Comparison of ENCODE assay signal across 20 cellular contexts in the genomic region with DNA sequence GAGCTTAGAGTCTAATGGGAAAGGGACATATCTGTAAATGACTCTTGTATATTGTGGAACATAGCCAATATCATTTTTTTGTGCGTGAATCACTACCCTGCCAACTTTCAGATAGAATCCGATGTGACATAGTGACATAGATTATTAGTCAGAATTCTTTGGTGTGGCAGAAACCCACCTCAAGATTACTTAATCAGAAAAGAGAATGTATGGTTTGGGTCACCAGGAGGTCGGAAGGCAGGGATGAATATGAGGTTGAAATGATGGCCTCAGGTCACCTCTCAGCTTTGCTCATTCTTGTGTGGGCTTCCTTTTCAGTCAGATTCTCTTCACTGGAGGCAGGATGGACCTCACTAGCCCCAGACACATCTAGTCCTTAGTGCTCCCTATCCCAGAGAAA. TPM values are rescaled to one million over a fixed set of nuclear protein-coding genes. Genes with fewer than 3 reads are reported as not detected.
DNase-seq lines count a peak whose midpoint lies in the region; ATAC-seq and TF ChIP-seq lines count a peak whose summit lies in the region.
"Had no signal": no experiment of that assay in that cellular context is flagged by ENCODE, and none has a peak within 500 bp of the region (broad histone marks: within the 10 kb centered on the region; RNA-seq: fewer than 3 reads in every experiment).

No MANE protein-coding gene starts in this region.

- peaks cover 20% of the 10 kb centered on the region for H3K4me1 Mint-ChIP-seq in activated CD4-positive, alpha-beta T cell treated with anti-CD3 and anti-CD28 coated beads for 36 hours
- H3K4me1 Mint-ChIP-seq in HFFc6 (ENCODE audit: low read depth) (peaks cover 42% of the 10 kb centered on the region), WTC11 (peaks cover 28% of the 10 kb centered on the region)

- peaks cover 32% of the 10 kb centered on the region for H3K36me3 Mint-ChIP-seq in activated CD4-positive, alpha-beta T cell treated with anti-CD3 and anti-CD28 coated beads for 36 hours (ENCODE audit: low read depth)
- H3K36me3 Mint-ChIP-seq in HFFc6 (ENCODE audit: low read depth) (peaks cover 23% of the 10 kb centered on the region), WTC11 (peaks cover 17% of the 10 kb centered on the region)

- H3K27me3 Mint-ChIP-seq in activated CD4-positive, alpha-beta T cell treated with anti-CD3 and anti-CD28 coated beads for 36 hours = no peaks in the 10 kb centered on the region
- H3K27me3 Mint-ChIP-seq in HFFc6 (ENCODE audit: insufficient read depth) = no peaks in the 10 kb centered on the region
- H3K27me3 Mint-ChIP-seq in WTC11 (ENCODE audit: low read depth) = no peaks in the 10 kb centered on the region; the same call in 1 of the 2 replicates
- H3K27me3 Mint-ChIP-seq: activated naive CD4-positive, alpha-beta T cell treated with anti-CD3 and anti-CD28 coated beads, Interleukin-2, amount 50 U/mL, for 24 hours; brain; naive thymus-derived CD4-positive, alpha-beta T cell; stimulated activated naive B cell treated with anti-CD40 and anti-IgM and Interleukin-4, amounts not matched to agents 10 μg/mL and 1 μg/mL and 100 μg/mL, for 72 hours had no signal

- no peak overlapping the region for H3K27ac Mint-ChIP-seq in activated CD4-positive, alpha-beta T cell treated with anti-CD3 and anti-CD28 coated beads for 36 hours
- H3K27ac Mint-ChIP-seq in HFFc6 (peak overlapping the region; percentile 53), WTC11 (0 out of 2 replicates have a peak overlapping the region, but pooled peaks have one; percentile 21)
- H3K27ac Mint-ChIP-seq: brain; GM23338; stimulated activated naive B cell treated with anti-CD40 and anti-IgM and Interleukin-4, amounts not matched to agents 10 μg/mL and 1 μg/mL and 100 μg/mL, for 72 hours had no signal

- TF ChIP-seq CTCF in HFFc6 (IDR thresholded peaks at IDR 0.05) = no peak
- TF ChIP-seq CTCF in WTC11 (IDR thresholded peaks at IDR 0.05) = no peak

- no peaks in the 10 kb centered on the region for H3K9me3 Mint-ChIP-seq in activated CD4-positive, alpha-beta T cell treated with anti-CD3 and anti-CD28 coated beads for 36 hours (ENCODE audit: low read depth)
- no peaks in the 10 kb centered on the region for H3K9me3 Mint-ChIP-seq in HFFc6
- H3K9me3 Mint-ChIP-seq in WTC11 = no peaks in the 10 kb centered on the region
- H3K9me3 Mint-ChIP-seq: activated naive CD4-positive, alpha-beta T cell treated with anti-CD3 and anti-CD28 coated beads, Interleukin-2, amount 50 U/mL, for 24 hours; GM23338; naive thymus-derived CD4-positive, alpha-beta T cell; stimulated activated naive B cell treated with anti-CD40 and anti-IgM and Interleukin-4, amounts not matched to agents 10 μg/mL and 1 μg/mL and 100 μg/mL, for 72 hours had no signal

- H3K4me3 Mint-ChIP-seq in activated CD4-positive, alpha-beta T cell treated with anti-CD3 and anti-CD28 coated beads for 36 hours = no peak overlapping the region
- H3K4me3 Mint-ChIP-seq in HFFc6 (no peak overlapping the region), WTC11 (no peak overlapping the region)
- H3K4me3 Mint-ChIP-seq: activated naive CD4-positive, alpha-beta T cell treated with anti-CD3 and anti-CD28 coated beads, Interleukin-2, amount 50 U/mL, for 24 hours; brain; GM23338; naive thymus-derived CD4-positive, alpha-beta T cell; stimulated activated naive B cell treated with anti-CD40 and anti-IgM and Interleukin-4, amounts not matched to agents 10 μg/mL and 1 μg/mL and 100 μg/mL, for 72 hours had no signal

- no peak for TF ChIP-seq POLR2A in erythroblast (IDR thresholded peaks at IDR 0.05; ENCODE audit: low read length)

- POLR2A ChIA-PET in activated CD4-positive, alpha-beta T cell treated with anti-CD3 and anti-CD28 coated beads for 36 hours (lab: Charles Lee) = no interaction called here
- POLR2A ChIA-PET in WTC11 (lab: Charles Lee) = no interaction called here

- CTCF ChIA-PET in activated CD4-positive, alpha-beta T cell treated with anti-CD3 and anti-CD28 coated beads for 36 hours (lab: Charles Lee) = interaction anchor here (0.7 kb wide), 1 partner anchor 162 kb away, joined by 3 read pairs; no protein-coding TSS in a partner anchor
- CTCF ChIA-PET in WTC11 (lab: Charles Lee) = interaction anchor here (0.5 kb wide), 1 partner anchor 123 kb away, joined by 4 read pairs; no protein-coding TSS in a partner anchor

- intact Hi-C loops in activated CD4-positive, alpha-beta T cell treated with anti-CD3 and anti-CD28 coated beads for 36 hours (cut with DNase I, micrococcal nuclease) = no loop called here

- ATAC-seq in activated CD4-positive, alpha-beta T cell treated with anti-CD3 and anti-CD28 coated beads for 36 hours = peak; percentile 75
- ATAC-seq in WTC11 (no peak), HG03097 (IDR thresholded peaks at IDR 0.05; ENCODE audit: low FRiP score, unreplicated experiment) (no peak)
- ATAC-seq: gastroesophageal sphincter; GM23338; naive thymus-derived CD4-positive, alpha-beta T cell; stimulated activated naive B cell treated with anti-CD40 and anti-IgM and Interleukin-4, amounts not matched to agents 10 μg/mL and 1 μg/mL and 100 μg/mL, for 72 hours had no signal

- peak; percentile 45 for DNase-seq in activated CD4-positive, alpha-beta T cell treated with anti-CD3 and anti-CD28 coated beads for 36 hours
- no peak for DNase-seq in activated CD4-positive, alpha-beta T cell treated with anti-CD3 and anti-CD28 coated beads, Interleukin-2, amount 50 U/mL, for 1 hour
- peak; percentile 3 for DNase-seq in HFFc6
- DNase-seq in WTC11 (ENCODE audit: low spot score) = no peak
- peak; percentile 7 for DNase-seq in glomerular visceral epithelial cell (ENCODE audit: extremely low spot score)
- no peak for DNase-seq in erythroblast (lab: John Stamatoyannopoulos, UW)
- no peak for DNase-seq in HK-2 (ENCODE audit: unreplicated experiment)
- DNase-seq: dermis blood vessel endothelial cell; mesendoderm; naive thymus-derived CD4-positive, alpha-beta T cell; NCI-H1436 treated with DMSO at 0.1 percent for 48 hours; NCI-H774; stimulated activated naive B cell treated with anti-CD40 and anti-IgM and Interleukin-4, amounts not matched to agents 10 μg/mL and 1 μg/mL and 100 μg/mL, for 72 hours; T-helper 9 cell; transverse colon had no signal

TF ChIP-seq in WTC11, 78 proteins besides CTCF, POLR2A, EP300 and RAD21 (continues in another document):
- TF ChIP-seq NR1H2 (CRISPR knock-in tag; IDR thresholded peaks at IDR 0.05) = no peak
- TF ChIP-seq, protein P1, sequence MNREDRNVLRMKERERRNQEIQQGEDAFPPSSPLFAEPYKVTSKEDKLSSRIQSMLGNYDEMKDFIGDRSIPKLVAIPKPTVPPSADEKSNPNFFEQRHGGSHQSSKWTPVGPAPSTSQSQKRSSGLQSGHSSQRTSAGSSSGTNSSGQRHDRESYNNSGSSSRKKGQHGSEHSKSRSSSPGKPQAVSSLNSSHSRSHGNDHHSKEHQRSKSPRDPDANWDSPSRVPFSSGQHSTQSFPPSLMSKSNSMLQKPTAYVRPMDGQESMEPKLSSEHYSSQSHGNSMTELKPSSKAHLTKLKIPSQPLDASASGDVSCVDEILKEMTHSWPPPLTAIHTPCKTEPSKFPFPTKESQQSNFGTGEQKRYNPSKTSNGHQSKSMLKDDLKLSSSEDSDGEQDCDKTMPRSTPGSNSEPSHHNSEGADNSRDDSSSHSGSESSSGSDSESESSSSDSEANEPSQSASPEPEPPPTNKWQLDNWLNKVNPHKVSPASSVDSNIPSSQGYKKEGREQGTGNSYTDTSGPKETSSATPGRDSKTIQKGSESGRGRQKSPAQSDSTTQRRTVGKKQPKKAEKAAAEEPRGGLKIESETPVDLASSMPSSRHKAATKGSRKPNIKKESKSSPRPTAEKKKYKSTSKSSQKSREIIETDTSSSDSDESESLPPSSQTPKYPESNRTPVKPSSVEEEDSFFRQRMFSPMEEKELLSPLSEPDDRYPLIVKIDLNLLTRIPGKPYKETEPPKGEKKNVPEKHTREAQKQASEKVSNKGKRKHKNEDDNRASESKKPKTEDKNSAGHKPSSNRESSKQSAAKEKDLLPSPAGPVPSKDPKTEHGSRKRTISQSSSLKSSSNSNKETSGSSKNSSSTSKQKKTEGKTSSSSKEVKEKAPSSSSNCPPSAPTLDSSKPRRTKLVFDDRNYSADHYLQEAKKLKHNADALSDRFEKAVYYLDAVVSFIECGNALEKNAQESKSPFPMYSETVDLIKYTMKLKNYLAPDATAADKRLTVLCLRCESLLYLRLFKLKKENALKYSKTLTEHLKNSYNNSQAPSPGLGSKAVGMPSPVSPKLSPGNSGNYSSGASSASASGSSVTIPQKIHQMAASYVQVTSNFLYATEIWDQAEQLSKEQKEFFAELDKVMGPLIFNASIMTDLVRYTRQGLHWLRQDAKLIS (CRISPR knock-in tag; IDR thresholded peaks at IDR 0.05; ENCODE audit: borderline replicate concordance) = no peak
- TF ChIP-seq TCF7 (CRISPR knock-in tag; IDR thresholded peaks at IDR 0.05; ENCODE audit: low read depth) = no peak
- TF ChIP-seq, protein P2, sequence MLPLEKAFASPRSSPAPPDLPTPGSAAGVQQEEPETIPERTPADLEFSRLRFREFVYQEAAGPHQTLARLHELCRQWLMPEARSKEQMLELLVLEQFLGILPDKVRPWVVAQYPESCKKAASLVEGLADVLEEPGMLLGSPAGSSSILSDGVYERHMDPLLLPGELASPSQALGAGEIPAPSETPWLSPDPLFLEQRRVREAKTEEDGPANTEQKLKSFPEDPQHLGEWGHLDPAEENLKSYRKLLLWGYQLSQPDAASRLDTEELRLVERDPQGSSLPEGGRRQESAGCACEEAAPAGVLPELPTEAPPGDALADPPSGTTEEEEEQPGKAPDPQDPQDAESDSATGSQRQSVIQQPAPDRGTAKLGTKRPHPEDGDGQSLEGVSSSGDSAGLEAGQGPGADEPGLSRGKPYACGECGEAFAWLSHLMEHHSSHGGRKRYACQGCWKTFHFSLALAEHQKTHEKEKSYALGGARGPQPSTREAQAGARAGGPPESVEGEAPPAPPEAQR (CRISPR knock-in tag; IDR thresholded peaks at IDR 0.05) = no peak

RNA-seq across cellular contexts. Expression of a gene that starts 41.4 kb away (rescaled TPM):
- 10 to 100 TPM; 25.7 to 30.1 TPM for total RNA-seq in activated CD4-positive, alpha-beta T cell treated with anti-CD3 and anti-CD28 coated beads for 36 hours
- 10 to 100 TPM; 17.6 to 27.5 (median 22.5) TPM for total RNA-seq in HFFc6 (2021; fragmentation: NEBNext Ultra II Directional; extraction: Animal tissue kit (Norgen Biotek cat#: 25700))
- total RNA-seq in WTC11 (2021) = 21.1 to 28.7 TPM (median 24.0 TPM) in 3 replicates

RNA-seq across cellular contexts. Expression of a gene that starts 48.4 kb away (rescaled TPM):
- 1,000 to 10,000 TPM; 4,227 to 4,959 TPM for total RNA-seq in activated CD4-positive, alpha-beta T cell treated with anti-CD3 and anti-CD28 coated beads for 36 hours
- total RNA-seq in HFFc6 (2021; fragmentation: NEBNext Ultra II Directional; extraction: Animal tissue kit (Norgen Biotek cat#: 25700)) = 1,000 to 10,000 TPM; 2,685 to 3,032 (median 2,841) TPM
- 3,648 to 4,125 TPM (median 4,060 TPM) in 3 replicates for total RNA-seq in WTC11 (2021)

RNA-seq across cellular contexts. Expression of a gene that starts 48.9 kb away (rescaled TPM):
- total RNA-seq in activated CD4-positive, alpha-beta T cell treated with anti-CD3 and anti-CD28 coated beads for 36 hours = 10 to 100 TPM; 27.4 to 31.1 TPM
- total RNA-seq in HFFc6 (2021; fragmentation: NEBNext Ultra II Directional; extraction: Animal tissue kit (Norgen Biotek cat#: 25700)) = 10 to 100 TPM; 18.5 to 30.0 (median 25.9) TPM
- 41.1 to 50.2 TPM (median 46.6 TPM) in 3 replicates for total RNA-seq in WTC11 (2021)

Comparison
In these comparisons a context has a peak if more than half of its experiments do, and no peak if none do; other contexts are left out.
1. DNase-seq: peak in activated CD4-positive, alpha-beta T cell treated with anti-CD3 and anti-CD28 coated beads for 36 hours (single experiment), HFFc6 (single experiment) and glomerular visceral epithelial cell (single experiment); none in activated CD4-positive, alpha-beta T cell treated with anti-CD3 and anti-CD28 coated beads, Interleukin-2, amount 50 U/mL, for 1 hour (single experiment), WTC11 (single experiment), erythroblast (0 of 2) and HK-2 (single experiment).